In the genomic region with DNA sequence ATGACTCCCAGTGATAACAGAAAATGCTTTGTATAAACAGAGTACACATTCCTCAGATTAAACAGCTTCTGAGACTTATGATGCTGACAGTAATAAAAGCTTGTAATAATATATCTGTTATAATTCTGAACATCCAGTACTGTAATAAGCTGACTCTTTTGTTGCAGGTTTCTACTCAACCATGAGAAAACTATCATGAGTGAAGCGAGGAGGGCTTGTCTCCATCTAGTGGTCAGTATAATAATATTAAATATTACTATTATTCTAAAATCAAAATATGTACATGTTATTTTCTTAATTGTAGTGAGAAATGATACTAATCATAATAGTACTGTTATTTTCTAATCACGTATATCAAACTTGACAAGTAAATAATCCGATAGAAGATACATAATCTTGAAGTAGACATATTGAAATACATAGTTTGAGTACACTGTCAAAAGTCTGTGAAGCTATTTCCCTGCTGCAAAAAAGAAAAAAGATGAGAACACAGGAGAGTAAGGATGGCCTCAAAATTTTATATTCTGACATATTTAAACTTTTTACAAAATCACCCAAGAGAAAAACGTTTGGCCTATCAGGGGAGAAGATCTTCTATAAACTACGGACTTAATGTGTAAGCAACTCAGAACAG, we compare ENCODE assay signal across 8 cellular contexts.
A peak's percentile ranks its signal among the peaks of the same experiment; 100 is the strongest.
DNase-seq lines count a peak whose midpoint lies in the region; ATAC-seq and TF ChIP-seq lines count a peak whose summit lies in the region.

No MANE protein-coding gene starts in this region.

- peak; percentile 39 to 48 for ATAC-seq in stimulated activated naive B cell treated with anti-CD40 and anti-IgM and Interleukin-4, amounts not matched to agents 10 μg/mL and 1 μg/mL and 100 μg/mL, for 72 hours (replicated peaks)
- no peak for ATAC-seq in activated T-helper 17 cell treated with anti-CD3 and anti-CD28 coated beads, Interleukin-2, amount 50 U/mL, for 72 hours (replicated peaks)
- ATAC-seq in HG02678 (IDR thresholded peaks at IDR 0.05; ENCODE audit: unreplicated experiment): no peak
- no peak for ATAC-seq in activated naive CD8-positive, alpha-beta T cell treated with anti-CD3 and anti-CD28 coated beads, Interleukin-2, amount 50 U/mL, for 24 hours

- peak in 4 of 6 experiments; percentile 33 to 51 (median 46) for TF ChIP-seq CTCF in Peyer's patch (IDR thresholded peaks at IDR 0.05)
- TF ChIP-seq CTCF in fibroblast of mammary gland (conservative IDR thresholded peaks at IDR 0.05; ENCODE audit: control insufficient read depth, insufficient read depth, low read depth, low read length): peak; percentile 59

- no peaks in the 10 kb centered on the region for H3K4me1 Mint-ChIP-seq in stimulated activated naive B cell treated with anti-CD40 and anti-IgM and Interleukin-4, amounts not matched to agents 10 μg/mL and 1 μg/mL and 100 μg/mL, for 72 hours
- no peaks in the 10 kb centered on the region for H3K4me1 Mint-ChIP-seq in activated T-helper 17 cell treated with anti-CD3 and anti-CD28 coated beads, Interleukin-2, amount 50 U/mL, for 72 hours
- no peaks in the 10 kb centered on the region for H3K4me1 Mint-ChIP-seq in activated naive CD8-positive, alpha-beta T cell treated with anti-CD3 and anti-CD28 coated beads, Interleukin-2, amount 50 U/mL, for 24 hours

- H3K4me1 ChIP-seq in Peyer's patch: no peaks in the 10 kb centered on the region

- no peaks in the 10 kb centered on the region for H3K27me3 ChIP-seq in Peyer's patch

- TF ChIP-seq POLR2A in Peyer's patch (IDR thresholded peaks at IDR 0.05): no peak

- H3K9me3 ChIP-seq in Peyer's patch: no peaks in the 10 kb centered on the region

- H3K27ac Mint-ChIP-seq in stimulated activated naive B cell treated with anti-CD40 and anti-IgM and Interleukin-4, amounts not matched to agents 10 μg/mL and 1 μg/mL and 100 μg/mL, for 72 hours: no peak overlapping the region
- no peak overlapping the region for H3K27ac Mint-ChIP-seq in activated T-helper 17 cell treated with anti-CD3 and anti-CD28 coated beads, Interleukin-2, amount 50 U/mL, for 72 hours
- no peak overlapping the region for H3K27ac Mint-ChIP-seq in activated naive CD8-positive, alpha-beta T cell treated with anti-CD3 and anti-CD28 coated beads, Interleukin-2, amount 50 U/mL, for 24 hours

- H3K36me3 Mint-ChIP-seq in stimulated activated naive B cell treated with anti-CD40 and anti-IgM and Interleukin-4, amounts not matched to agents 10 μg/mL and 1 μg/mL and 100 μg/mL, for 72 hours: no peaks in the 10 kb centered on the region
- no peaks in the 10 kb centered on the region for H3K36me3 Mint-ChIP-seq in activated T-helper 17 cell treated with anti-CD3 and anti-CD28 coated beads, Interleukin-2, amount 50 U/mL, for 72 hours (ENCODE audit: low read depth)
- H3K36me3 Mint-ChIP-seq in activated naive CD8-positive, alpha-beta T cell treated with anti-CD3 and anti-CD28 coated beads, Interleukin-2, amount 50 U/mL, for 24 hours (ENCODE audit: low read depth): no peaks in the 10 kb centered on the region

- H3K4me3 ChIP-seq in Peyer's patch (no peak overlapping the region), fibroblast of mammary gland (ENCODE audit: control insufficient read depth, low read depth, low read length) (no peak overlapping the region)

- H3K27ac ChIP-seq in Peyer's patch: no peak overlapping the region

- H3K27me3 Mint-ChIP-seq in stimulated activated naive B cell treated with anti-CD40 and anti-IgM and Interleukin-4, amounts not matched to agents 10 μg/mL and 1 μg/mL and 100 μg/mL, for 72 hours: no peaks in the 10 kb centered on the region
- peaks cover 27% of the 10 kb centered on the region for H3K27me3 Mint-ChIP-seq in activated T-helper 17 cell treated with anti-CD3 and anti-CD28 coated beads, Interleukin-2, amount 50 U/mL, for 72 hours
- peaks cover 9% of the 10 kb centered on the region for H3K27me3 Mint-ChIP-seq in activated naive CD8-positive, alpha-beta T cell treated with anti-CD3 and anti-CD28 coated beads, Interleukin-2, amount 50 U/mL, for 24 hours

- no peaks in the 10 kb centered on the region for H3K9me3 Mint-ChIP-seq in stimulated activated naive B cell treated with anti-CD40 and anti-IgM and Interleukin-4, amounts not matched to agents 10 μg/mL and 1 μg/mL and 100 μg/mL, for 72 hours
- H3K9me3 Mint-ChIP-seq in activated T-helper 17 cell treated with anti-CD3 and anti-CD28 coated beads, Interleukin-2, amount 50 U/mL, for 72 hours: no peaks in the 10 kb centered on the region
- no peaks in the 10 kb centered on the region for H3K9me3 Mint-ChIP-seq in activated naive CD8-positive, alpha-beta T cell treated with anti-CD3 and anti-CD28 coated beads, Interleukin-2, amount 50 U/mL, for 24 hours

- no peak overlapping the region for H3K4me3 Mint-ChIP-seq in stimulated activated naive B cell treated with anti-CD40 and anti-IgM and Interleukin-4, amounts not matched to agents 10 μg/mL and 1 μg/mL and 100 μg/mL, for 72 hours
- no peak overlapping the region for H3K4me3 Mint-ChIP-seq in activated T-helper 17 cell treated with anti-CD3 and anti-CD28 coated beads, Interleukin-2, amount 50 U/mL, for 72 hours
- H3K4me3 Mint-ChIP-seq in activated naive CD8-positive, alpha-beta T cell treated with anti-CD3 and anti-CD28 coated beads, Interleukin-2, amount 50 U/mL, for 24 hours: no peak overlapping the region

- DNase-seq in SIG-M5 treated with dmso at 0.1 percent for 504 hours (lab: John Stamatoyannopoulos, UW; ENCODE audit: unreplicated experiment) (peak; percentile 16), SIG-M5 (lab: John Stamatoyannopoulos, UW) (no peak), Peyer's patch (no peak), fibroblast of mammary gland (ENCODE audit: low read depth) (peak; percentile 48)
- no peak for DNase-seq in stimulated activated naive B cell treated with anti-CD40 and anti-IgM and Interleukin-4, amounts not matched to agents 10 μg/mL and 1 μg/mL and 100 μg/mL, for 72 hours
- no peak for DNase-seq in activated naive CD8-positive, alpha-beta T cell treated with anti-CD3 and anti-CD28 coated beads, Interleukin-2, amount 50 U/mL, for 24 hours

- H3K36me3 ChIP-seq in Peyer's patch: no peaks in the 10 kb centered on the region

Comparison
In these comparisons a context has a peak if more than half of its experiments do, and no peak if none do; other contexts are left out.
1. DNase-seq: peak in SIG-M5 treated with dmso at 0.1 percent for 504 hours (single experiment) and fibroblast of mammary gland (single experiment); none in SIG-M5 (single experiment), Peyer's patch (0 of 3), stimulated activated naive B cell treated with anti-CD40 and anti-IgM and Interleukin-4, amounts not matched to agents 10 μg/mL and 1 μg/mL and 100 μg/mL, for 72 hours (single experiment) and activated naive CD8-positive, alpha-beta T cell treated with anti-CD3 and anti-CD28 coated beads, Interleukin-2, amount 50 U/mL, for 24 hours (single experiment).
2. ATAC-seq: peak in stimulated activated naive B cell treated with anti-CD40 and anti-IgM and Interleukin-4, amounts not matched to agents 10 μg/mL and 1 μg/mL and 100 μg/mL, for 72 hours (2 of 2); none in activated T-helper 17 cell treated with anti-CD3 and anti-CD28 coated beads, Interleukin-2, amount 50 U/mL, for 72 hours (single experiment), HG02678 (single experiment) and activated naive CD8-positive, alpha-beta T cell treated with anti-CD3 and anti-CD28 coated beads, Interleukin-2, amount 50 U/mL, for 24 hours (single experiment).